Comparison of ENCODE assay signal across 1 cellular context in the genomic region with DNA sequence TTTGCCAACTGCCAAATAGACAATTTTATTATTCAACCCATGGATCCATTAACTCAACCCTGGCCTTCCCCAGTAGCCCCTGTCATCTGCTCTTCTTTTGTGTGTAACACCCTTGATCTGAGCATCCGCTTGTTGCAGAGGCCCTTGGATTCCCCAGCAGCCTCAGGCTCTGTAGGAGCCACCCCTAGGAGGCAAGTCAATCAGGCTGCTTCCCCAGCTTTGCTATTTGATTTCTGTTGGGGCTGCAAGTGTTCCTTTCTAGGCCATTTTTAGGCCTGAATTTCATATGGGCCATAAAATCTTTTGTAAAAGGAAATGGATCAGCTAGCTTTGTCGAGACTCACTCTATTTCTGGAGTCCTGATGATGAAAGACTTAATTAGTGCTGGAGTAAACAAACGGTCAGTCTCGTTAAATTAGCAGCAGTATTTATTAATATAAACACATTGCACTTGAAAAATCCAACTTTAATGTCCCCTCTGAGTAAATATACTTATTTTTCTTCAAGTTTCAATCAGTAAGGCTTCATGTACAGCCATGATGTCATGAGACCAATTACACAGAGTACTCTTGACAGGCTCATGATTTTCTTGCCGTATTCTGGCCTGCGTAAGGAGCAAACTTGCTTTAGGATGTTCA.
TF ChIP-seq lines count a peak whose summit lies in the region.

No MANE protein-coding gene starts in this region.

TF ChIP-seq in GM23338, 12 proteins besides CTCF, POLR2A, EP300 and RAD21 (continued from another document):
- TF ChIP-seq, protein P1, sequence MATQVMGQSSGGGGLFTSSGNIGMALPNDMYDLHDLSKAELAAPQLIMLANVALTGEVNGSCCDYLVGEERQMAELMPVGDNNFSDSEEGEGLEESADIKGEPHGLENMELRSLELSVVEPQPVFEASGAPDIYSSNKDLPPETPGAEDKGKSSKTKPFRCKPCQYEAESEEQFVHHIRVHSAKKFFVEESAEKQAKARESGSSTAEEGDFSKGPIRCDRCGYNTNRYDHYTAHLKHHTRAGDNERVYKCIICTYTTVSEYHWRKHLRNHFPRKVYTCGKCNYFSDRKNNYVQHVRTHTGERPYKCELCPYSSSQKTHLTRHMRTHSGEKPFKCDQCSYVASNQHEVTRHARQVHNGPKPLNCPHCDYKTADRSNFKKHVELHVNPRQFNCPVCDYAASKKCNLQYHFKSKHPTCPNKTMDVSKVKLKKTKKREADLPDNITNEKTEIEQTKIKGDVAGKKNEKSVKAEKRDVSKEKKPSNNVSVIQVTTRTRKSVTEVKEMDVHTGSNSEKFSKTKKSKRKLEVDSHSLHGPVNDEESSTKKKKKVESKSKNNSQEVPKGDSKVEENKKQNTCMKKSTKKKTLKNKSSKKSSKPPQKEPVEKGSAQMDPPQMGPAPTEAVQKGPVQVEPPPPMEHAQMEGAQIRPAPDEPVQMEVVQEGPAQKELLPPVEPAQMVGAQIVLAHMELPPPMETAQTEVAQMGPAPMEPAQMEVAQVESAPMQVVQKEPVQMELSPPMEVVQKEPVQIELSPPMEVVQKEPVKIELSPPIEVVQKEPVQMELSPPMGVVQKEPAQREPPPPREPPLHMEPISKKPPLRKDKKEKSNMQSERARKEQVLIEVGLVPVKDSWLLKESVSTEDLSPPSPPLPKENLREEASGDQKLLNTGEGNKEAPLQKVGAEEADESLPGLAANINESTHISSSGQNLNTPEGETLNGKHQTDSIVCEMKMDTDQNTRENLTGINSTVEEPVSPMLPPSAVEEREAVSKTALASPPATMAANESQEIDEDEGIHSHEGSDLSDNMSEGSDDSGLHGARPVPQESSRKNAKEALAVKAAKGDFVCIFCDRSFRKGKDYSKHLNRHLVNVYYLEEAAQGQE (IDR thresholded peaks at IDR 0.05; ENCODE audit: unreplicated experiment), result no peak
- TF ChIP-seq, protein P2, sequence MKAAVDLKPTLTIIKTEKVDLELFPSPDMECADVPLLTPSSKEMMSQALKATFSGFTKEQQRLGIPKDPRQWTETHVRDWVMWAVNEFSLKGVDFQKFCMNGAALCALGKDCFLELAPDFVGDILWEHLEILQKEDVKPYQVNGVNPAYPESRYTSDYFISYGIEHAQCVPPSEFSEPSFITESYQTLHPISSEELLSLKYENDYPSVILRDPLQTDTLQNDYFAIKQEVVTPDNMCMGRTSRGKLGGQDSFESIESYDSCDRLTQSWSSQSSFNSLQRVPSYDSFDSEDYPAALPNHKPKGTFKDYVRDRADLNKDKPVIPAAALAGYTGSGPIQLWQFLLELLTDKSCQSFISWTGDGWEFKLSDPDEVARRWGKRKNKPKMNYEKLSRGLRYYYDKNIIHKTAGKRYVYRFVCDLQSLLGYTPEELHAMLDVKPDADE (IDR thresholded peaks at IDR 0.05), result no peak
- TF ChIP-seq, protein P3, sequence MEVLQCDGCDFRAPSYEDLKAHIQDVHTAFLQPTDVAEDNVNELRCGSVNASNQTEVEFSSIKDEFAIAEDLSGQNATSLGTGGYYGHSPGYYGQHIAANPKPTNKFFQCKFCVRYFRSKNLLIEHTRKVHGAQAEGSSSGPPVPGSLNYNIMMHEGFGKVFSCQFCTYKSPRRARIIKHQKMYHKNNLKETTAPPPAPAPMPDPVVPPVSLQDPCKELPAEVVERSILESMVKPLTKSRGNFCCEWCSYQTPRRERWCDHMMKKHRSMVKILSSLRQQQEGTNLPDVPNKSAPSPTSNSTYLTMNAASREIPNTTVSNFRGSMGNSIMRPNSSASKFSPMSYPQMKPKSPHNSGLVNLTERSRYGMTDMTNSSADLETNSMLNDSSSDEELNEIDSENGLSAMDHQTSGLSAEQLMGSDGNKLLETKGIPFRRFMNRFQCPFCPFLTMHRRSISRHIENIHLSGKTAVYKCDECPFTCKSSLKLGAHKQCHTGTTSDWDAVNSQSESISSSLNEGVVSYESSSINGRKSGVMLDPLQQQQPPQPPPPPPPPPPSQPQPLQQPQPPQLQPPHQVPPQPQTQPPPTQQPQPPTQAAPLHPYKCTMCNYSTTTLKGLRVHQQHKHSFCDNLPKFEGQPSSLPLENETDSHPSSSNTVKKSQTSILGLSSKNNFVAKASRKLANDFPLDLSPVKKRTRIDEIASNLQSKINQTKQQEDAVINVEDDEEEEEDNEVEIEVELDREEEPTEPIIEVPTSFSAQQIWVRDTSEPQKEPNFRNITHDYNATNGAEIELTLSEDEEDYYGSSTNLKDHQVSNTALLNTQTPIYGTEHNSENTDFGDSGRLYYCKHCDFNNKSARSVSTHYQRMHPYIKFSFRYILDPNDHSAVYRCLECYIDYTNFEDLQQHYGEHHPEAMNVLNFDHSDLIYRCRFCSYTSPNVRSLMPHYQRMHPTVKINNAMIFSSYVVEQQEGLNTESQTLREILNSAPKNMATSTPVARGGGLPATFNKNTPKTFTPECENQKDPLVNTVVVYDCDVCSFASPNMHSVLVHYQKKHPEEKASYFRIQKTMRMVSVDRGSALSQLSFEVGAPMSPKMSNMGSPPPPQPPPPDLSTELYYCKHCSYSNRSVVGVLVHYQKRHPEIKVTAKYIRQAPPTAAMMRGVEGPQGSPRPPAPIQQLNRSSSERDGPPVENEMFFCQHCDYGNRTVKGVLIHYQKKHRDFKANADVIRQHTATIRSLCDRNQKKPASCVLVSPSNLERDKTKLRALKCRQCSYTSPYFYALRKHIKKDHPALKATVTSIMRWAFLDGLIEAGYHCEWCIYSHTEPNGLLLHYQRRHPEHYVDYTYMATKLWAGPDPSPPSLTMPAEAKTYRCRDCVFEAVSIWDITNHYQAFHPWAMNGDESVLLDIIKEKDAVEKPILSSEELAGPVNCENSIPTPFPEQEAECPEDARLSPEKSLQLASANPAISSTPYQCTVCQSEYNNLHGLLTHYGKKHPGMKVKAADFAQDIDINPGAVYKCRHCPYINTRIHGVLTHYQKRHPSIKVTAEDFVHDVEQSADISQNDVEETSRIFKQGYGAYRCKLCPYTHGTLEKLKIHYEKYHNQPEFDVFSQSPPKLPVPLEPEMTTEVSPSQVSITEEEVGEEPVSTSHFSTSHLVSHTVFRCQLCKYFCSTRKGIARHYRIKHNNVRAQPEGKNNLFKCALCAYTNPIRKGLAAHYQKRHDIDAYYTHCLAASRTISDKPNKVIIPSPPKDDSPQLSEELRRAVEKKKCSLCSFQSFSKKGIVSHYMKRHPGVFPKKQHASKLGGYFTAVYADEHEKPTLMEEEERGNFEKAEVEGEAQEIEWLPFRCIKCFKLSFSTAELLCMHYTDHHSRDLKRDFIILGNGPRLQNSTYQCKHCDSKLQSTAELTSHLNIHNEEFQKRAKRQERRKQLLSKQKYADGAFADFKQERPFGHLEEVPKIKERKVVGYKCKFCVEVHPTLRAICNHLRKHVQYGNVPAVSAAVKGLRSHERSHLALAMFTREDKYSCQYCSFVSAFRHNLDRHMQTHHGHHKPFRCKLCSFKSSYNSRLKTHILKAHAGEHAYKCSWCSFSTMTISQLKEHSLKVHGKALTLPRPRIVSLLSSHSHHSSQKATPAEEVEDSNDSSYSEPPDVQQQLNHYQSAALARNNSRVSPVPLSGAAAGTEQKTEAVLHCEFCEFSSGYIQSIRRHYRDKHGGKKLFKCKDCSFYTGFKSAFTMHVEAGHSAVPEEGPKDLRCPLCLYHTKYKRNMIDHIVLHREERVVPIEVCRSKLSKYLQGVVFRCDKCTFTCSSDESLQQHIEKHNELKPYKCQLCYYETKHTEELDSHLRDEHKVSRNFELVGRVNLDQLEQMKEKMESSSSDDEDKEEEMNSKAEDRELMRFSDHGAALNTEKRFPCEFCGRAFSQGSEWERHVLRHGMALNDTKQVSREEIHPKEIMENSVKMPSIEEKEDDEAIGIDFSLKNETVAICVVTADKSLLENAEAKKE (CRISPR knock-in tag; IDR thresholded peaks at IDR 0.05), result no peak
- TF ChIP-seq JUNB (IDR thresholded peaks at IDR 0.05; ENCODE audit: unreplicated experiment) (no peak), ZNF114 (CRISPR knock-in tag; IDR thresholded peaks at IDR 0.05) (no peak)
